In the genomic region with DNA sequence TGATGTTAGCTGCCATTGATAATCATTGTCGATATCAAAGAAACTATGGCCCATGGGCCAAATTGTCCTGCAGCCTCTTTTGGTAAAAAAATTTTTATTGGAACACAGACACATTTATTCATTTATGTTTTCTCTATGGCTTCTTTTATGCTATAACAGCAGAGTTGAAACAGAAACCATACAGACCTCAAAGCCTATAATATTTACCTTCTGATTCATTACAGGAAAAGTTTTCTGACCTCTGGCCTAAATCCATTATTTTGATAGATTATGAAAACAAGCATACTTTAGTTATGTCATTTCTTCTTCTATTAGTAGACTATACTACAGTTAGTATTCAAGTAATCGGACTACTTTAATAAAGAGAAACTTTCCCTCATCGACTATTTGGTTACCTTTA, we compare ENCODE assay signal across 11 cellular contexts.
DNase-seq lines count a peak whose midpoint lies in the region; ATAC-seq and TF ChIP-seq lines count a peak whose summit lies in the region.
"Had no signal": no experiment of that assay in that cellular context is flagged by ENCODE, and none has a peak within 500 bp of the region (broad histone marks: within the 10 kb centered on the region; RNA-seq: fewer than 3 reads in every experiment).

No MANE protein-coding gene starts in this region.

- no peak overlapping the region for H3K4me3 Mint-ChIP-seq in endothelial cell (ENCODE audit: unreplicated experiment)

- no peaks in the 10 kb centered on the region for H3K9me3 Mint-ChIP-seq in endothelial cell (ENCODE audit: unreplicated experiment)
- H3K9me3 Mint-ChIP-seq: activated naive CD4-positive, alpha-beta T cell treated with anti-CD3 and anti-CD28 coated beads, Interleukin-2, amount 50 U/mL, for 72 hours had no signal

- no peaks in the 10 kb centered on the region for H3K27me3 Mint-ChIP-seq in endothelial cell (ENCODE audit: unreplicated experiment)

- no peaks in the 10 kb centered on the region for H3K9me3 ChIP-seq in MG63
- H3K9me3 ChIP-seq: vagina had no signal

- no peak overlapping the region for H3K27ac Mint-ChIP-seq in endothelial cell (ENCODE audit: unreplicated experiment)
- H3K27ac Mint-ChIP-seq: activated naive CD4-positive, alpha-beta T cell treated with anti-CD3 and anti-CD28 coated beads, Interleukin-2, amount 50 U/mL, for 72 hours had no signal

- H3K27me3 ChIP-seq in MG63 = no peaks in the 10 kb centered on the region
- H3K27me3 ChIP-seq: vagina had no signal

- ATAC-seq in GM18519 (IDR thresholded peaks at IDR 0.05; ENCODE audit: low FRiP score, unreplicated experiment) = peak; percentile 39
- peak; percentile 73 for ATAC-seq in HG03439 (IDR thresholded peaks at IDR 0.05; ENCODE audit: unreplicated experiment)
- ATAC-seq: activated naive CD4-positive, alpha-beta T cell treated with anti-CD3 and anti-CD28 coated beads, Interleukin-2, amount 50 U/mL, for 72 hours; left lobe of liver had no signal

- no peaks in the 10 kb centered on the region for H3K36me3 Mint-ChIP-seq in endothelial cell (ENCODE audit: low read depth, unreplicated experiment)
- H3K36me3 Mint-ChIP-seq: activated naive CD4-positive, alpha-beta T cell treated with anti-CD3 and anti-CD28 coated beads, Interleukin-2, amount 50 U/mL, for 72 hours had no signal

- no peak overlapping the region for H3K4me3 ChIP-seq in epithelial cell of esophagus (ENCODE audit: low read length)
- H3K4me3 ChIP-seq in MG63 = no peak overlapping the region
- H3K4me3 ChIP-seq: vagina had no signal

- peak; percentile 29 for DNase-seq in HCEC 1CT
- peak; percentile 53 for DNase-seq in epithelial cell of esophagus (ENCODE audit: low read depth)
- DNase-seq in MG63 = no peak
- no peak for DNase-seq in NCI-H82 treated with DMSO at 0.1 percent for 48 hours (lab: John Stamatoyannopoulos, UW; ENCODE audit: unreplicated experiment)
- DNase-seq in NCI-H2171 treated with DMSO at 0.1 percent for 48 hours (lab: John Stamatoyannopoulos, UW) = no peak
- no peak for DNase-seq in endothelial cell (ENCODE audit: low spot score)

- H3K4me1 Mint-ChIP-seq in endothelial cell (ENCODE audit: unreplicated experiment) = no peaks in the 10 kb centered on the region

- TF ChIP-seq CTCF in epithelial cell of esophagus (IDR thresholded peaks at IDR 0.05; ENCODE audit: insufficient read depth, low read depth, low read length, missing control alignments) (no peak), endothelial cell (IDR thresholded peaks at IDR 0.05; ENCODE audit: unreplicated experiment) (no peak)

- H3K36me3 ChIP-seq in MG63 = no peaks in the 10 kb centered on the region
- H3K36me3 ChIP-seq: vagina had no signal

Comparison
In these comparisons a context has a peak if more than half of its experiments do, and no peak if none do; other contexts are left out.
1. DNase-seq: peak in HCEC 1CT (single experiment) and epithelial cell of esophagus (single experiment); none in MG63 (single experiment), NCI-H82 treated with DMSO at 0.1 percent for 48 hours (single experiment), NCI-H2171 treated with DMSO at 0.1 percent for 48 hours (single experiment) and endothelial cell (single experiment).